In genomic region chr1:179026813-179027664, GRCh38 we compare ENCODE assay signal across 8 cellular contexts. TPM values are rescaled to one million over a fixed set of nuclear protein-coding genes. Genes with fewer than 3 reads are reported as not detected.
A peak's percentile ranks its signal among the peaks of the same experiment; 100 is the strongest.
DNase-seq lines count a peak whose midpoint lies in the region; ATAC-seq and TF ChIP-seq lines count a peak whose summit lies in the region.

No MANE protein-coding gene starts in this region.

- H3K9me3 Mint-ChIP-seq in T-cell, result no peaks in the 10 kb centered on the region

- peaks cover 63 to 70% (median 64%) of the 10 kb centered on the region in 3 donors for H3K4me1 Mint-ChIP-seq in T-cell

- POLR2A ChIA-PET in T-cell (lab: Charles Lee), result interaction anchor here in 1 of 2 donors (1.9 kb wide), 1 partner anchor 15 kb away, joined by 4 read pairs; no protein-coding TSS in a partner anchor

- ATAC-seq in T-cell (replicated peaks in 1 of 4), result no peak

- H3K27ac Mint-ChIP-seq in T-cell, result peak overlapping the region; percentile 83 to 92

- intact Hi-C loops in posterior vena cava (cut with DNase I), result no loop called here

- H3K27me3 Mint-ChIP-seq in T-cell, result no peaks in the 10 kb centered on the region

- peak overlapping the region; percentile 99 for H3K4me3 ChIP-seq in GM12875 (ENCODE audit: low read depth, low read length)
- H3K4me3 ChIP-seq in fibroblast of the aortic adventitia (ENCODE audit: low read depth, low read length), result peak overlapping the region; percentile 82
- peak overlapping the region; percentile 93 for H3K4me3 ChIP-seq in skeletal muscle cell (ENCODE audit: low read depth, low read length)

- H3K4me3 Mint-ChIP-seq in T-cell, result peak overlapping the region; percentile 85 to 91 (median 89)

- DNase-seq in T-cell (no peak), fibroblast of the aortic adventitia (ENCODE audit: low read depth) (peak; percentile 63), skeletal muscle cell (ENCODE audit: low read depth) (no peak), AG08395 (ENCODE audit: low spot score) (no peak), HPDE6-E6E7 (ENCODE audit: extremely low spot score) (no peak), NCI-H2029 (lab: John Stamatoyannopoulos, UW) (no peak), posterior vena cava (ENCODE audit: low spot score) (no peak)

- TF ChIP-seq CTCF in GM12875 (IDR thresholded peaks at IDR 0.05; ENCODE audit: borderline replicate concordance, insufficient read depth, low read depth, low read length) (no peak), fibroblast of the aortic adventitia (IDR thresholded peaks at IDR 0.05; ENCODE audit: insufficient read depth, low read length) (no peak)

- H3K36me3 Mint-ChIP-seq in T-cell, result no peaks in the 10 kb centered on the region

- CTCF ChIA-PET in T-cell (lab: Charles Lee), result interaction anchor here (0.5 to 2.1 kb wide), 6 partner anchors 21 to 494 kb away, joined by 3 to 7 read pairs (median 4); no protein-coding TSS in a partner anchor

RNA-seq across cellular contexts. Expression of gene FAM20B, which starts 1.3 kb away (rescaled TPM):
- total RNA-seq in T-cell (10 to 100 TPM; 17.2 to 26.6 (median 25.5) TPM), fibroblast of the aortic adventitia (ENCODE audit: low replicate concordance) (33.9 and 41.5 TPM in 2 replicates), posterior vena cava (10 to 100 TPM; 71.7 to 91.1 TPM)

RNA-seq across cellular contexts. Expression of gene TOR3A, which starts 54.8 kb away (rescaled TPM):
- total RNA-seq in T-cell (10 to 100 TPM; 19.1 to 30.6 (median 23.7) TPM), fibroblast of the aortic adventitia (ENCODE audit: low replicate concordance) (32.5 and 92.2 TPM in 2 replicates), posterior vena cava (10 to 100 TPM; 13.0 to 18.3 TPM)
